In genomic region chr7:3281257-3281656, GRCh38 we compare ENCODE assay signal across 8 cellular contexts. TPM values are rescaled to one million over a fixed set of nuclear protein-coding genes. Genes with fewer than 3 reads are reported as not detected.
DNase-seq lines count a peak whose midpoint lies in the region; ATAC-seq, FAIRE-seq and TF ChIP-seq lines count a peak whose summit lies in the region.
"Not testable (repeated sequence)": the region's sequence is repeated elsewhere in the genome, so short reads cannot be mapped to it uniquely, and the experiment has no call there.
"Had no signal": no experiment of that assay in that cellular context is flagged by ENCODE, and none has a peak within 500 bp of the region (broad histone marks: within the 10 kb centered on the region; RNA-seq: fewer than 3 reads in every experiment).

No MANE protein-coding gene starts in this region.

- CTCF ChIA-PET in WTC11 (lab: Charles Lee), result not testable (repeated sequence)
- CTCF ChIA-PET in H1 (lab: Charles Lee; ENCODE audit: partially characterized antibody), result interaction anchor here (1.0 kb wide), 1 partner anchor 192 kb away, joined by 3 read pairs; no protein-coding TSS in a partner anchor

- H2AK5ac ChIP-seq in H1 (ENCODE audit: low read depth, low read length), result 0 out of 2 replicates have a peak overlapping the region, but pooled peaks have one; percentile 82

- not testable (repeated sequence) for H3K14ac ChIP-seq in H1 (ENCODE audit: insufficient read length)

- TF ChIP-seq EP300 in H1 (IDR thresholded peaks at IDR 0.05; ENCODE audit: borderline replicate concordance in 1 of 2, low read depth in 2 of 2, low read length in 2 of 2); gastroesophageal sphincter (IDR thresholded peaks at IDR 0.05); stomach (IDR thresholded peaks at IDR 0.05): not testable (repeated sequence)

- not testable (repeated sequence) for H4K5ac ChIP-seq in H1 (ENCODE audit: insufficient read length, low read depth, low read length)

- H3K79me2 ChIP-seq in H1 (ENCODE audit: control insufficient read depth in 1 of 2, insufficient read depth in 2 of 2, low read length in 2 of 2), result not testable (repeated sequence)

- WGBS in H1 (ENCODE audit: extremely low coverage in 1 of 2, insufficient coverage in 1 of 2, insufficient read length in 1 of 2, insufficient replicate concordance in 2 of 2, low coverage in 1 of 2, low lambda C conversion rate in 2 of 2, missing lambda C conversion rate in 1 of 2), 2 experiments, result 89% methylated on average over 5 of the region's 5 CpGs; no CpG with 5 or more reads in 1 of the 2 experiments
- 82 to 92% methylated on average over 3 to 4 of the region's 5 CpGs for WGBS in gastroesophageal sphincter (ENCODE audit: low coverage in 1 of 2), 2 donors
- WGBS in stomach, 5 donors, result 85 to 93% (median 91%) methylated on average over 5 of the region's 5 CpGs

- peaks cover 43% of the 10 kb centered on the region for H3K4me1 Mint-ChIP-seq in WTC11

- H2BK20ac ChIP-seq in H1 (ENCODE audit: low read length), result not testable (repeated sequence)

- H3K27ac ChIP-seq in H1 (ENCODE audit: low read depth, low read length), result not testable (repeated sequence)
- H3K27ac ChIP-seq in gastroesophageal sphincter (peak overlapping the region in 3 of 4 donors; percentile 9 to 69 (median 66)), stomach (peak overlapping the region in 3 of 5 donors; percentile 17 to 63 (median 54)), thoracic aorta (peak overlapping the region; percentile 47 to 65), vagina (peak overlapping the region; percentile 78)

- TF ChIP-seq CTCF in WTC11 (IDR thresholded peaks at IDR 0.05); H1 (IDR thresholded peaks at IDR 0.05; ENCODE audit: control extremely low read depth in 1 of 3, insufficient read depth in 1 of 3, low read depth in 1 of 3, low read length in 3 of 3); gastroesophageal sphincter (IDR thresholded peaks at IDR 0.05); stomach (IDR thresholded peaks at IDR 0.05); thoracic aorta (IDR thresholded peaks at IDR 0.05); vagina (IDR thresholded peaks at IDR 0.05): not testable (repeated sequence)

- not testable (repeated sequence) for H3K36me3 Mint-ChIP-seq in WTC11

- POLR2A ChIA-PET in WTC11 (lab: Charles Lee); H1 (lab: Charles Lee; ENCODE audit: partially characterized antibody): not testable (repeated sequence)

- H3K56ac ChIP-seq in H1 (replicated peaks; ENCODE audit: insufficient read length, low read depth, low read length), result not testable (repeated sequence)

- not testable (repeated sequence) for H3K4ac ChIP-seq in H1 (replicated peaks; ENCODE audit: insufficient read length, low read depth, low read length)

- H3K36me3 ChIP-seq in H1 (ENCODE audit: control insufficient read depth in 2 of 4, insufficient read depth in 4 of 4, low read length in 3 of 4); gastroesophageal sphincter; stomach; thoracic aorta; vagina: not testable (repeated sequence)

- intact Hi-C loops in stomach (cut with DNase I; ENCODE audit: low total_unique reads); vagina (cut with DNase I): not testable (repeated sequence)

- H4K91ac ChIP-seq in H1 (replicated peaks; ENCODE audit: insufficient read length, low read length), result not testable (repeated sequence)

- peaks cover 14% of the 10 kb centered on the region for H3K9me3 Mint-ChIP-seq in WTC11

- not testable (repeated sequence) for H3K9me3 ChIP-seq in H1 (ENCODE audit: insufficient read depth in 2 of 2, low read depth in 1 of 2, low read length in 1 of 2); gastroesophageal sphincter; stomach; thoracic aorta; vagina

- H3K23ac ChIP-seq in H1 (ENCODE audit: insufficient read length), result not testable (repeated sequence)

- not testable (repeated sequence) for H3K27me3 Mint-ChIP-seq in WTC11 (ENCODE audit: low read depth)

- not testable (repeated sequence) for H3K9ac ChIP-seq in H1 (replicated peaks in 1 of 4; ENCODE audit: extremely low read depth in 1 of 4, low read depth in 3 of 4, low read length in 3 of 4)

- not testable (repeated sequence) for H3K4me3 Mint-ChIP-seq in WTC11

- H4K8ac ChIP-seq in H1 (ENCODE audit: extremely low read depth, insufficient read depth, low read length), result not testable (repeated sequence)

- not testable (repeated sequence) for TF ChIP-seq POLR2A in H1 (IDR thresholded peaks at IDR 0.05; ENCODE audit: control extremely low read depth in 1 of 2, low read depth in 2 of 2, low read length in 2 of 2); gastroesophageal sphincter (IDR thresholded peaks at IDR 0.05); stomach (IDR thresholded peaks at IDR 0.05); vagina (IDR thresholded peaks at IDR 0.05)

- not testable (repeated sequence) for H2BK120ac ChIP-seq in H1 (replicated peaks; ENCODE audit: low read depth, low read length)

- not testable (repeated sequence) for H3K27ac Mint-ChIP-seq in WTC11

- not testable (repeated sequence) for FAIRE-seq in H1 (lab: Jason Lieb, UNC)

- TF ChIP-seq RAD21 in H1 (IDR thresholded peaks at IDR 0.05 in 1 of 2, conservative IDR thresholded peaks at IDR 0.05 in 1 of 2; ENCODE audit: low read depth in 2 of 2, low read length in 2 of 2), result not testable (repeated sequence)

- not testable (repeated sequence) for DNase-seq in WTC11 (ENCODE audit: low spot score); H1 (ENCODE audit: low read depth in 1 of 2, low spot score in 2 of 2); stomach; thoracic aorta (ENCODE audit: low spot score); vagina (ENCODE audit: extremely low spot score in 2 of 2)

- not testable (repeated sequence) for H3K79me1 ChIP-seq in H1 (ENCODE audit: low read depth, low read length)

- H3K23me2 ChIP-seq in H1 (ENCODE audit: low read depth, low read length), result not testable (repeated sequence)

- not testable (repeated sequence) for H2AFZ ChIP-seq in H1 (ENCODE audit: low read length)

- not testable (repeated sequence) for H3K27me3 ChIP-seq in H1 (replicated peaks in 1 of 4; ENCODE audit: control insufficient read depth in 3 of 4, extremely low read depth in 1 of 4, insufficient read depth in 3 of 4, low read length in 3 of 4); gastroesophageal sphincter; stomach; thoracic aorta (replicated peaks; ENCODE audit: insufficient read depth); vagina

- H2BK15ac ChIP-seq in H1 (ENCODE audit: low read length), result not testable (repeated sequence)

- not testable (repeated sequence) for H3K18ac ChIP-seq in H1 (ENCODE audit: extremely low read depth, low read length)

- not testable (repeated sequence) for ATAC-seq in WTC11; gastroesophageal sphincter; thoracic aorta (ENCODE audit: insufficient number of reproducible peaks, low FRiP score, low read depth)

- not testable (repeated sequence) for H4K20me1 ChIP-seq in H1 (replicated peaks in 1 of 2; ENCODE audit: control insufficient read depth in 1 of 2, insufficient read depth in 2 of 2, low read length in 2 of 2)

- H3K4me2 ChIP-seq in H1 (ENCODE audit: insufficient read depth in 1 of 2, low read depth in 2 of 2, low read length in 2 of 2), result not testable (repeated sequence)

- H2BK12ac ChIP-seq in H1 (ENCODE audit: low read depth, low read length), result not testable (repeated sequence)

- not testable (repeated sequence) for H3K4me3 ChIP-seq in H1 (ENCODE audit: extremely low read depth in 1 of 4, insufficient read depth in 2 of 4, low read depth in 3 of 4, low read length in 4 of 4); gastroesophageal sphincter; stomach; thoracic aorta; vagina

- H2BK5ac ChIP-seq in H1 (ENCODE audit: low read depth, low read length), result not testable (repeated sequence)

- H3K4me1 ChIP-seq in H1 (replicated peaks in 1 of 4; ENCODE audit: control insufficient read depth in 3 of 4, insufficient read depth in 4 of 4, low read length in 3 of 4), result peaks cover 0 to 19% (median 9%) of the 10 kb centered on the region in 4 experiments; a peak in 4 of 7 replicates
- peaks cover 0 to 12% (median 0%) of the 10 kb centered on the region in 3 donors for H3K4me1 ChIP-seq in gastroesophageal sphincter
- peaks cover 0 to 14% (median 0%) of the 10 kb centered on the region in 4 donors for H3K4me1 ChIP-seq in stomach
- H3K4me1 ChIP-seq in thoracic aorta (ENCODE audit: control insufficient read depth in 1 of 2, low read depth in 2 of 2), result peaks cover 0 to 33% of the 10 kb centered on the region in 2 donors
- H3K4me1 ChIP-seq in vagina, result not testable (repeated sequence)

TF ChIP-seq in WTC11, 78 proteins besides CTCF, POLR2A, EP300 and RAD21:
- TF ChIP-seq ZNF121 (CRISPR knock-in tag; IDR thresholded peaks at IDR 0.05), result peak; percentile 99

TF ChIP-seq in H1, 55 proteins besides CTCF, POLR2A, EP300 and RAD21:
- 0 out of 2 replicates have a peak, but pooled peaks have one; percentile 42 for TF ChIP-seq KDM1A (IDR thresholded peaks at IDR 0.05; ENCODE audit: borderline replicate concordance, low read length)
TF ChIP-seq in H1: peak in this region for 1; not testable (repeated sequence) for 54.

RNA-seq across cellular contexts. Expression of gene SDK1, which starts 19.8 kb away (rescaled TPM):
- total RNA-seq in WTC11 (2021) (9.3 to 10.5 TPM (median 10.0 TPM) in 3 replicates), gastroesophageal sphincter (10 to 100 TPM in 1 of 4 donors, 1 to 10 TPM in 3; 6.1 to 13.6 (median 8.7) TPM), stomach (10 to 100 TPM in 3 of 5 donors, 1 to 10 TPM in 2; 5.8 to 11.2 (median 10.1) TPM), thoracic aorta (10 to 100 TPM; 27.5 to 29.2 TPM), vagina (16.7 TPM)
- 7.2 and 7.3 TPM in 2 replicates for total RNA-seq in H1 (2021; fragmentation: NEBNext Ultra II Directional; extraction: Animal tissue kit (Norgen Biotek cat#: 25700))
- polyA plus RNA-seq in H1 (2011; rRNA removed) (3.3 and 4.7 TPM in 2 replicates), stomach (1 to 10 TPM; 1.6 to 1.9 (median 1.7) TPM)
- 2.7 TPM for polyA plus RNA-seq in H1 (2011; cell fraction: cytosol; rRNA removed)
- 10.6 TPM for polyA plus RNA-seq in H1 (2011; cell fraction: nucleus; rRNA removed)
- 3.6 to 7.4 TPM (median 6.1 TPM) in 4 replicates for polyA plus RNA-seq in H1 (2012, experiment 1 of 2)
- polyA plus RNA-seq in H1 (2012, experiment 2 of 2), result 2.8 TPM
- polyA plus RNA-seq in H1 (2013, experiment 1 of 2), result 7.2 TPM
- 5.9 TPM for polyA plus RNA-seq in H1 (2013, experiment 2 of 2)
- polyA minus RNA-seq in H1 (2011; rRNA and poly(A)+ RNA removed), result 10.0 and 10.6 TPM in 2 replicates
- 8.9 TPM for polyA minus RNA-seq in H1 (2011; cell fraction: cytosol; rRNA and poly(A)+ RNA removed)
- 21.6 TPM for polyA minus RNA-seq in H1 (2011; cell fraction: nucleus; rRNA and poly(A)+ RNA removed)
- total RNA-seq: G401 had no signal
- polyA plus RNA-seq: CD4-positive, alpha-beta memory T cell had no signal
